Comparison of ENCODE assay signal across 8 cellular contexts in genomic region chr17:57902800-57903759, GRCh38. TPM values are rescaled to one million over a fixed set of nuclear protein-coding genes. Genes with fewer than 3 reads are reported as not detected.
A peak's percentile ranks its signal among the peaks of the same experiment; 100 is the strongest.
DNase-seq lines count a peak whose midpoint lies in the region; ATAC-seq and TF ChIP-seq lines count a peak whose summit lies in the region.

No MANE protein-coding gene starts in this region.

- H4K20me1 ChIP-seq in GM23338 (replicated peaks; ENCODE audit: insufficient read depth) (no peaks in the 10 kb centered on the region), osteoblast (ENCODE audit: insufficient read depth, low read length) (peaks cover 4% of the 10 kb centered on the region)

- no peaks in the 10 kb centered on the region for H3K9me3 ChIP-seq in osteoblast (ENCODE audit: low read depth, low read length)

- DNase-seq in GM06990 (ENCODE audit: extremely low read depth, insufficient read length) (peak; percentile 78), GM23338 (ENCODE audit: low spot score) (no peak), M059J (ENCODE audit: low read depth) (peak; percentile 95), SKM-1 (lab: John Stamatoyannopoulos, UW; ENCODE audit: unreplicated experiment) (peak; percentile 93), fibroblast of the aortic adventitia (ENCODE audit: low read depth) (peak; percentile 87), osteoblast (ENCODE audit: insufficient read length, low spot score, missing footprints) (peak; percentile 97), D341Med (ENCODE audit: low spot score) (no peak), NCI-H82 treated with DMSO at 0.1 percent for 48 hours (lab: John Stamatoyannopoulos, UW; ENCODE audit: unreplicated experiment) (no peak)

- H3K79me2 ChIP-seq in GM23338 (replicated peaks; ENCODE audit: insufficient read depth), result no peaks in the 10 kb centered on the region
- peaks cover 81% of the 10 kb centered on the region for H3K79me2 ChIP-seq in osteoblast (ENCODE audit: insufficient read depth, low read length)

- H2AFZ ChIP-seq in GM23338 (no peak overlapping the region), osteoblast (ENCODE audit: low read length) (peak overlapping the region; percentile 69)

- H3K27ac ChIP-seq in GM23338 (ENCODE audit: low read depth) (no peak overlapping the region), osteoblast (ENCODE audit: low read depth, low read length) (peak overlapping the region; percentile 81)

- no peaks in the 10 kb centered on the region for H3K27me3 ChIP-seq in GM06990 (replicated peaks; ENCODE audit: control insufficient read depth, insufficient read depth, low read length)
- no peaks in the 10 kb centered on the region for H3K27me3 ChIP-seq in GM23338 (ENCODE audit: insufficient read depth)
- H3K27me3 ChIP-seq in osteoblast (ENCODE audit: insufficient read depth, low read length), result no peaks in the 10 kb centered on the region

- no peaks in the 10 kb centered on the region; the same call in 2 of the 3 replicates for H3K36me3 Mint-ChIP-seq in GM23338 (ENCODE audit: low read depth)

- no peaks in the 10 kb centered on the region for H3K9me2 ChIP-seq in GM23338 (ENCODE audit: insufficient read depth)

- H3K27me3 Mint-ChIP-seq in GM23338 (ENCODE audit: insufficient read depth, low read depth, poor library complexity), result peaks cover 9% of the 10 kb centered on the region

- peak overlapping the region; percentile 22 for H3K4me3 ChIP-seq in GM06990 (replicated peaks; ENCODE audit: low read depth, low read length)
- H3K4me3 ChIP-seq in GM23338, result no peak overlapping the region
- H3K4me3 ChIP-seq in fibroblast of the aortic adventitia (ENCODE audit: low read depth, low read length), result no peak overlapping the region
- no peak overlapping the region for H3K4me3 ChIP-seq in osteoblast (ENCODE audit: insufficient read depth, low read length)

- TF ChIP-seq CTCF in GM06990 (IDR thresholded peaks at IDR 0.05; ENCODE audit: insufficient read depth, low read length, poor library complexity, severe bottlenecking) (no peak), GM23338 (conservative IDR thresholded peaks at IDR 0.05; ENCODE audit: low read depth in 2 of 2) (no peak), fibroblast of the aortic adventitia (IDR thresholded peaks at IDR 0.05; ENCODE audit: insufficient read depth, low read length) (no peak), osteoblast (IDR thresholded peaks at IDR 0.05; ENCODE audit: extremely low read depth, low read depth, low read length) (no peak)

- H3K4me1 ChIP-seq in GM23338 (ENCODE audit: insufficient read depth), result peaks cover 30% of the 10 kb centered on the region
- H3K4me1 ChIP-seq in osteoblast (ENCODE audit: insufficient read depth, low read length), result peaks cover 30% of the 10 kb centered on the region

- no peak for ATAC-seq in GM23338

- peak overlapping the region; percentile 82; the same call in 1 of the 2 replicates for H3K27ac Mint-ChIP-seq in GM23338

- peaks cover 65% of the 10 kb centered on the region for H3K4me1 Mint-ChIP-seq in GM23338

- H3F3A ChIP-seq in GM23338 (replicated peaks; ENCODE audit: low read depth), result 0 out of 2 replicates have a peak, but pooled peaks cover 6% of the 10 kb centered on the region

- H3K4me3 Mint-ChIP-seq in GM23338, result peak overlapping the region; percentile 11; the same call in 1 of the 3 replicates

- H3K36me3 ChIP-seq in GM06990 (ENCODE audit: control insufficient read depth, insufficient read depth, low read length), result no peaks in the 10 kb centered on the region
- H3K36me3 ChIP-seq in GM23338 (ENCODE audit: insufficient read depth), result no peaks in the 10 kb centered on the region
- H3K36me3 ChIP-seq in osteoblast (ENCODE audit: insufficient read depth, low read length), result no peaks in the 10 kb centered on the region

- no peaks in the 10 kb centered on the region; the same call in 2 of the 3 replicates for H3K9me3 Mint-ChIP-seq in GM23338

- H3K4me2 ChIP-seq in GM23338 (no peak overlapping the region), osteoblast (ENCODE audit: insufficient read depth, low read length) (peak overlapping the region; percentile 41)

TF ChIP-seq in GM23338, 12 proteins besides CTCF, POLR2A, EP300 and RAD21 (continues in another document):
- TF ChIP-seq ZNF331 (CRISPR knock-in tag; IDR thresholded peaks at IDR 0.05; ENCODE audit: low read depth), result no peak
- no peak for TF ChIP-seq ETS1 (IDR thresholded peaks at IDR 0.05)
- TF ChIP-seq ZNF114 (CRISPR knock-in tag; IDR thresholded peaks at IDR 0.05), result no peak
- no peak for TF ChIP-seq ZNF462 (CRISPR knock-in tag; IDR thresholded peaks at IDR 0.05)
- no peak for TF ChIP-seq POLR2AphosphoS5 (IDR thresholded peaks at IDR 0.05; ENCODE audit: low read depth)

RNA-seq across cellular contexts. Expression of gene CUEDC1, which starts 52.1 kb away (rescaled TPM):
- 3.0 and 3.3 TPM in 2 replicates for total RNA-seq in GM23338 (2014; rRNA removed; shearing (Covaris generic))
- 7.7 and 11.3 TPM in 2 replicates for polyA plus RNA-seq in GM23338 (2016; fragmentation: Nextera tagmentation; extraction: Ambion mirVana)
- total RNA-seq in M059J (2014; rRNA removed; shearing (Covaris generic)), result 4.4 and 16.2 TPM in 2 replicates
- total RNA-seq in fibroblast of the aortic adventitia (ENCODE audit: low replicate concordance), result 17.1 and 25.7 TPM in 2 replicates
- 21.0 and 22.4 TPM in 2 replicates for total RNA-seq in osteoblast

RNA-seq across cellular contexts. Expression of gene MRPS23, which starts 53.2 kb away (rescaled TPM):
- 38.0 and 53.2 TPM in 2 replicates for total RNA-seq in GM23338 (2014; rRNA removed; shearing (Covaris generic))
- polyA plus RNA-seq in GM23338 (2016; fragmentation: Nextera tagmentation; extraction: Ambion mirVana), result 65.5 and 74.5 TPM in 2 replicates
- total RNA-seq in M059J (2014; rRNA removed; shearing (Covaris generic)), result 25.8 and 31.8 TPM in 2 replicates
- total RNA-seq in fibroblast of the aortic adventitia (ENCODE audit: low replicate concordance), result 19.5 and 20.1 TPM in 2 replicates
- 17.1 and 19.9 TPM in 2 replicates for total RNA-seq in osteoblast

Comparison
In these comparisons a context has a peak if more than half of its experiments do, and no peak if none do; other contexts are left out.
1. DNase-seq: peak in GM06990 (single experiment), M059J (single experiment), SKM-1 (single experiment), fibroblast of the aortic adventitia (single experiment) and osteoblast (single experiment); none in GM23338 (single experiment), D341Med (single experiment) and NCI-H82 treated with DMSO at 0.1 percent for 48 hours (single experiment).